ENCODE assay signal across 8 cellular contexts in genomic region chr17:39573447-39574298, GRCh38. TPM values are rescaled to one million over a fixed set of nuclear protein-coding genes. Genes with fewer than 3 reads are reported as not detected.
DNase-seq lines count a peak whose midpoint lies in the region; ATAC-seq and TF ChIP-seq lines count a peak whose summit lies in the region.

No MANE protein-coding gene starts in this region.

- H3K36me3 Mint-ChIP-seq in CD8-positive, alpha-beta T cell = peaks cover 29% of the 10 kb centered on the region

- no peak overlapping the region for H3K27ac ChIP-seq in CD8-positive, alpha-beta T cell (ENCODE audit: low read depth, low read length)
- peak overlapping the region; percentile 76 for H3K27ac ChIP-seq in rectal smooth muscle tissue (ENCODE audit: low read depth, low read length)

- H3K27ac Mint-ChIP-seq in CD8-positive, alpha-beta T cell = no peak overlapping the region

- H3K9me3 ChIP-seq in CD8-positive, alpha-beta T cell (ENCODE audit: low read length) = no peaks in the 10 kb centered on the region

- peaks cover 9% of the 10 kb centered on the region for H3K27me3 Mint-ChIP-seq in CD8-positive, alpha-beta T cell (ENCODE audit: low read depth)

- CTCF ChIA-PET in CD8-positive, alpha-beta T cell (lab: Charles Lee) = interaction anchor here (1.0 kb wide), 1 partner anchor 50 kb away, joined by 3 read pairs; no protein-coding TSS in a partner anchor
- CTCF ChIA-PET in HEK293T (lab: Yijun Ruan, JAX) = interaction anchor here (0.7 to 1.2 kb wide), 2 partner anchors 48 to 50 kb away, joined by 3 to 6 read pairs; no protein-coding TSS in a partner anchor

- H3K9me3 Mint-ChIP-seq in CD8-positive, alpha-beta T cell = peaks cover 6% of the 10 kb centered on the region

- DNase-seq in CD8-positive, alpha-beta T cell = peak in 2 of 7 experiments; percentile 4 to 55
- DNase-seq in HEK293T (ENCODE audit: extremely low spot score) (peak; percentile 70), RPMI7951 (ENCODE audit: low read depth) (peak; percentile 78), astrocyte of the spinal cord (ENCODE audit: low read depth, low spot score) (peak; percentile 66), hepatic stellate cell (ENCODE audit: low spot score) (peak; percentile 89), NCI-H2107 treated with DMSO at 0.1 percent for 48 hours (lab: John Stamatoyannopoulos, UW; ENCODE audit: unreplicated experiment) (no peak)

- in situ Hi-C loops in astrocyte of the spinal cord (cut with HindIII; ENCODE audit: low sequenced_read_pairs) = no loop called here

- peaks cover 10% of the 10 kb centered on the region for H3K4me1 Mint-ChIP-seq in CD8-positive, alpha-beta T cell (ENCODE audit: low read depth)

- no peaks in the 10 kb centered on the region for H3K27me3 ChIP-seq in CD8-positive, alpha-beta T cell (ENCODE audit: insufficient read depth, low read length)
- no peaks in the 10 kb centered on the region for H3K27me3 ChIP-seq in rectal smooth muscle tissue (ENCODE audit: control insufficient read depth, insufficient read depth, low read length)

- H3K4me3 ChIP-seq in CD8-positive, alpha-beta T cell (ENCODE audit: low read depth, low read length) = peak overlapping the region; percentile 30
- peak overlapping the region; percentile 48 for H3K4me3 ChIP-seq in astrocyte of the spinal cord (ENCODE audit: low read depth, low read length)
- H3K4me3 ChIP-seq in rectal smooth muscle tissue (ENCODE audit: low read length) = peak overlapping the region; percentile 53

- intact Hi-C loops in CD8-positive, alpha-beta T cell (cut with DNase I, micrococcal nuclease) = no loop called here

- no peak overlapping the region for H3K9ac ChIP-seq in rectal smooth muscle tissue (ENCODE audit: low read length)

- peak overlapping the region; percentile 86 for H3K4me3 Mint-ChIP-seq in CD8-positive, alpha-beta T cell

- no peak for TF ChIP-seq CTCF in CD8-positive, alpha-beta T cell (IDR thresholded peaks at IDR 0.05)
- TF ChIP-seq CTCF in astrocyte of the spinal cord (IDR thresholded peaks at IDR 0.05; ENCODE audit: low read depth, low read length) = no peak

- H3K36me3 ChIP-seq in CD8-positive, alpha-beta T cell (ENCODE audit: insufficient read depth, low read length) = no peaks in the 10 kb centered on the region
- peaks cover 4% of the 10 kb centered on the region for H3K36me3 ChIP-seq in rectal smooth muscle tissue (ENCODE audit: control insufficient read depth, insufficient read depth, low read length)

- POLR2A ChIA-PET in CD8-positive, alpha-beta T cell (lab: Charles Lee) = interaction anchor here (0.7 kb wide), 1 partner anchor 94 kb away, joined by 3 read pairs; the partner anchor contains the start of gene PNMT
- POLR2A ChIA-PET in HEK293T (lab: Yijun Ruan, JAX) = interaction anchor here (0.8 to 1.4 kb wide), 4 partner anchors 33 to 374 kb away, joined by 3 to 6 read pairs (median 4); partner anchors contain the start of gene RPL19

- H3K4me1 ChIP-seq in CD8-positive, alpha-beta T cell (ENCODE audit: insufficient read depth, low read length) = no peaks in the 10 kb centered on the region
- H3K4me1 ChIP-seq in rectal smooth muscle tissue (ENCODE audit: control insufficient read depth, insufficient read depth, low read length) = no peaks in the 10 kb centered on the region

- peak; percentile 44 for ATAC-seq in CD8-positive, alpha-beta T cell
- ATAC-seq in HG03571 (IDR thresholded peaks at IDR 0.05; ENCODE audit: unreplicated experiment) = no peak

TF ChIP-seq in HEK293T, 16 proteins besides CTCF, POLR2A, EP300 and RAD21:
- no peak for TF ChIP-seq FOXK2 (IDR thresholded peaks at IDR 0.05)
- TF ChIP-seq NFRKB (IDR thresholded peaks at IDR 0.05) = no peak
- TF ChIP-seq ARNT (IDR thresholded peaks at IDR 0.05) = no peak
- TF ChIP-seq L3MBTL2 (conservative IDR thresholded peaks at IDR 0.05) = no peak
- no peak for TF ChIP-seq TARDBP (IDR thresholded peaks at IDR 0.05)
- TF ChIP-seq HDGF (IDR thresholded peaks at IDR 0.05; ENCODE audit: borderline replicate concordance) = no peak
- TF ChIP-seq FOXM1 (IDR thresholded peaks at IDR 0.05; ENCODE audit: borderline replicate concordance) = no peak
- TF ChIP-seq CTBP1 (IDR thresholded peaks at IDR 0.05; ENCODE audit: borderline replicate concordance) = no peak
- TF ChIP-seq SUZ12 (IDR thresholded peaks at IDR 0.05) = no peak
- no peak for TF ChIP-seq LEF1 (IDR thresholded peaks at IDR 0.05; ENCODE audit: borderline replicate concordance)
- TF ChIP-seq ZNF384 (IDR thresholded peaks at IDR 0.05) = no peak
- no peak for TF ChIP-seq FOXA1 (IDR thresholded peaks at IDR 0.05)
- no peak for TF ChIP-seq BHLHE40 (IDR thresholded peaks at IDR 0.05; ENCODE audit: borderline replicate concordance)
- TF ChIP-seq, protein P1, sequence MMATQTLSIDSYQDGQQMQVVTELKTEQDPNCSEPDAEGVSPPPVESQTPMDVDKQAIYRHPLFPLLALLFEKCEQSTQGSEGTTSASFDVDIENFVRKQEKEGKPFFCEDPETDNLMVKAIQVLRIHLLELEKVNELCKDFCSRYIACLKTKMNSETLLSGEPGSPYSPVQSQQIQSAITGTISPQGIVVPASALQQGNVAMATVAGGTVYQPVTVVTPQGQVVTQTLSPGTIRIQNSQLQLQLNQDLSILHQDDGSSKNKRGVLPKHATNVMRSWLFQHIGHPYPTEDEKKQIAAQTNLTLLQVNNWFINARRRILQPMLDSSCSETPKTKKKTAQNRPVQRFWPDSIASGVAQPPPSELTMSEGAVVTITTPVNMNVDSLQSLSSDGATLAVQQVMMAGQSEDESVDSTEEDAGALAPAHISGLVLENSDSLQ (IDR thresholded peaks at IDR 0.05) = no peak
- no peak for TF ChIP-seq SP1 (IDR thresholded peaks at IDR 0.05)
- TF ChIP-seq ELF4 (IDR thresholded peaks at IDR 0.05) = no peak
TF ChIP-seq in HEK293T: peak in this region for 0.

RNA-seq across cellular contexts. Expression of gene NEUROD2, which starts 34.0 kb away (rescaled TPM):
- total RNA-seq in CD8-positive, alpha-beta T cell = not detected
- not detected in 2 replicates for total RNA-seq in RPMI7951 (2014; rRNA removed; shearing (Covaris generic))

RNA-seq across cellular contexts. Expression of gene PPP1R1B, which starts 53.1 kb away (rescaled TPM):
- not detected for total RNA-seq in CD8-positive, alpha-beta T cell
- 0.48 TPM in 1 of 2 replicates, not detected in the other for total RNA-seq in RPMI7951 (2014; rRNA removed; shearing (Covaris generic))
